Comparison of ENCODE assay signal across 17 cellular contexts in genomic region chr6:128337619-128338018, GRCh38.
DNase-seq lines count a peak whose midpoint lies in the region; TF ChIP-seq lines count a peak whose summit lies in the region.
"Had no signal": no experiment of that assay in that cellular context is flagged by ENCODE, and none has a peak within 500 bp of the region (broad histone marks: within the 10 kb centered on the region; RNA-seq: fewer than 3 reads in every experiment).

No MANE protein-coding gene starts in this region.

- H3K4me1 ChIP-seq in mammary epithelial cell (ENCODE audit: insufficient read depth, low read length): no peaks in the 10 kb centered on the region
- H3K4me1 ChIP-seq: HAP-1 had no signal

- DNase-seq in mammary epithelial cell (peak; percentile 26), MCF 10A (ENCODE audit: unreplicated experiment) (no peak), epithelial cell of esophagus (ENCODE audit: low read depth) (peak; percentile 29), kidney tubule cell (ENCODE audit: low spot score) (peak; percentile 12), cerebellar nuclear complex (lab: John Stamatoyannopoulos, UW) (no peak), ureter (ENCODE audit: low spot score) (no peak)
- no peak for DNase-seq in activated CD8-positive, alpha-beta memory T cell treated with anti-CD3 and anti-CD28 coated beads for 24 hours
- no peak for DNase-seq in activated naive CD4-positive, alpha-beta T cell treated with anti-CD3 and anti-CD28 coated beads, Interleukin-2, amount 10 ng/mL, durations not matched to agents 7 days and 5 days
- DNase-seq: 8988T; AML-193; Caco-2; CD8-positive, alpha-beta memory T cell; DND-41; GDM1; HFFc6 had no signal

- H3K79me2 ChIP-seq in mammary epithelial cell (ENCODE audit: insufficient read depth, low read length): peaks cover 62% of the 10 kb centered on the region

- no peak overlapping the region for H3K4me3 Mint-ChIP-seq in MCF 10A (ENCODE audit: unreplicated experiment)
- no peak overlapping the region for H3K4me3 Mint-ChIP-seq in activated naive CD4-positive, alpha-beta T cell treated with anti-CD3 and anti-CD28 coated beads, Interleukin-2, amount 10 ng/mL, durations not matched to agents 7 days and 5 days
- H3K4me3 Mint-ChIP-seq: CD8-positive, alpha-beta memory T cell; HFFc6 had no signal

- intact Hi-C loops in mammary epithelial cell (cut with micrococcal nuclease): no loop called here
- intact Hi-C loops in MCF 10A (cut with micrococcal nuclease): no loop called here

- H3K36me3 ChIP-seq in mammary epithelial cell (ENCODE audit: insufficient read depth, low read length): no peaks in the 10 kb centered on the region
- H3K36me3 ChIP-seq: BLaER1, HAP-1 had no signal

- no peak overlapping the region for H3K9ac ChIP-seq in mammary epithelial cell (ENCODE audit: insufficient read depth, low read length)
- H3K9ac ChIP-seq: BLaER1 had no signal

- in situ Hi-C loops in mammary epithelial cell (cut with MboI; ENCODE audit: low sequenced_read_pairs in 2 of 2): no loop called here

- H3K27me3 Mint-ChIP-seq in MCF 10A (ENCODE audit: insufficient read depth, unreplicated experiment): no peaks in the 10 kb centered on the region
- H3K27me3 Mint-ChIP-seq in activated naive CD4-positive, alpha-beta T cell treated with anti-CD3 and anti-CD28 coated beads, Interleukin-2, amount 10 ng/mL, durations not matched to agents 7 days and 5 days: no peaks in the 10 kb centered on the region
- H3K27me3 Mint-ChIP-seq: CD8-positive, alpha-beta memory T cell had no signal

- H3K4me2 ChIP-seq in mammary epithelial cell (ENCODE audit: insufficient read depth, low read depth, low read length): no peak overlapping the region
- H3K4me2 ChIP-seq: BLaER1 had no signal

- 86% methylated on average over 1 of the region's 1 CpG for WGBS in mammary epithelial cell (ENCODE audit: low coverage, missing lambda C conversion rate)

- POLR2A ChIA-PET in MCF 10A (lab: Yijun Ruan, JAX): interaction anchor here (0.6 kb wide), 1 partner anchor 441 kb away, joined by 3 read pairs; no protein-coding TSS in a partner anchor

- CTCF ChIA-PET in mammary epithelial cell (lab: Charles Lee; ENCODE audit: low non-redundant PET): no interaction called here
- CTCF ChIA-PET in MCF 10A (lab: Yijun Ruan, JAX): interaction anchor here (0.8 kb wide), 1 partner anchor 182 kb away, joined by 3 read pairs; the partner anchor contains the start of gene PTPRK
- CTCF ChIA-PET in activated naive CD4-positive, alpha-beta T cell treated with anti-CD3 and anti-CD28 coated beads, Interleukin-2, amount 10 ng/mL, durations not matched to agents 7 days and 5 days (lab: Charles Lee): interaction anchor here (0.9 to 1.4 kb wide), 2 partner anchors 9 to 204 kb away, joined by 3 read pairs; no protein-coding TSS in a partner anchor

- TF ChIP-seq CTCF in mammary epithelial cell (conservative IDR thresholded peaks at IDR 0.05 in 1 of 2, IDR thresholded peaks at IDR 0.05 in 1 of 2; ENCODE audit: extremely low read depth in 1 of 2, insufficient read depth in 1 of 2, low read depth in 1 of 2, low read length in 2 of 2) (no peak), MCF 10A (IDR thresholded peaks at IDR 0.05; ENCODE audit: unreplicated experiment) (no peak), epithelial cell of esophagus (IDR thresholded peaks at IDR 0.05; ENCODE audit: insufficient read depth, low read depth, low read length, missing control alignments) (no peak)

- no peaks in the 10 kb centered on the region for H3K9me3 ChIP-seq in mammary epithelial cell (replicated peaks; ENCODE audit: insufficient read depth, low read length)
- H3K9me3 ChIP-seq: BLaER1, Caco-2, HAP-1 had no signal

- no peak overlapping the region for H3K27ac Mint-ChIP-seq in MCF 10A (ENCODE audit: low read depth, unreplicated experiment)
- no peak overlapping the region for H3K27ac Mint-ChIP-seq in activated naive CD4-positive, alpha-beta T cell treated with anti-CD3 and anti-CD28 coated beads, Interleukin-2, amount 10 ng/mL, durations not matched to agents 7 days and 5 days
- H3K27ac Mint-ChIP-seq: CD8-positive, alpha-beta memory T cell; HFFc6 had no signal

- no peaks in the 10 kb centered on the region for H3K4me1 Mint-ChIP-seq in MCF 10A (ENCODE audit: insufficient read depth, unreplicated experiment)
- H3K4me1 Mint-ChIP-seq in activated naive CD4-positive, alpha-beta T cell treated with anti-CD3 and anti-CD28 coated beads, Interleukin-2, amount 10 ng/mL, durations not matched to agents 7 days and 5 days: no peaks in the 10 kb centered on the region
- H3K4me1 Mint-ChIP-seq: CD8-positive, alpha-beta memory T cell had no signal

- H3K27ac ChIP-seq in mammary epithelial cell (ENCODE audit: insufficient read depth, low read depth, low read length): no peak overlapping the region
- H3K27ac ChIP-seq: BLaER1 had no signal

- no peaks in the 10 kb centered on the region for H3K27me3 ChIP-seq in mammary epithelial cell (ENCODE audit: insufficient read depth, low read length)
- H3K27me3 ChIP-seq: BLaER1 had no signal

- H3K36me3 Mint-ChIP-seq in MCF 10A (ENCODE audit: insufficient read depth, unreplicated experiment): no peaks in the 10 kb centered on the region
- H3K36me3 Mint-ChIP-seq in activated naive CD4-positive, alpha-beta T cell treated with anti-CD3 and anti-CD28 coated beads, Interleukin-2, amount 10 ng/mL, durations not matched to agents 7 days and 5 days: no peaks in the 10 kb centered on the region
- H3K36me3 Mint-ChIP-seq: CD8-positive, alpha-beta memory T cell had no signal

- no peaks in the 10 kb centered on the region for H3K9me3 Mint-ChIP-seq in MCF 10A (ENCODE audit: unreplicated experiment)
- no peaks in the 10 kb centered on the region for H3K9me3 Mint-ChIP-seq in activated naive CD4-positive, alpha-beta T cell treated with anti-CD3 and anti-CD28 coated beads, Interleukin-2, amount 10 ng/mL, durations not matched to agents 7 days and 5 days
- H3K9me3 Mint-ChIP-seq: CD8-positive, alpha-beta memory T cell; HFFc6 had no signal

- H3K4me3 ChIP-seq in mammary epithelial cell (replicated peaks in 1 of 3; ENCODE audit: insufficient read depth in 1 of 3, low read depth in 2 of 3, low read length in 3 of 3): no peak overlapping the region
- H3K4me3 ChIP-seq in epithelial cell of esophagus (ENCODE audit: low read length): no peak overlapping the region
- H3K4me3 ChIP-seq: BLaER1, HAP-1 had no signal

- dilution Hi-C loops in mammary epithelial cell (cut with HindIII; ENCODE audit: low sequenced_read_pairs): no loop called here

- no peaks in the 10 kb centered on the region for H4K20me1 ChIP-seq in mammary epithelial cell (ENCODE audit: insufficient read depth, low read length)
- H4K20me1 ChIP-seq: BLaER1 had no signal

- BruUV-seq in mammary epithelial cell (replicated peaks; lab: Mats Ljungman, UMichigan) (no TSS peak), MCF 10A (replicated peaks; lab: Mats Ljungman, UMichigan) (no TSS peak)

- H2AFZ ChIP-seq in mammary epithelial cell (ENCODE audit: low read depth, low read length): no peak overlapping the region

Comparison
In these comparisons a context has a peak if more than half of its experiments do, and no peak if none do; other contexts are left out.
1. DNase-seq: peak in mammary epithelial cell (single experiment), epithelial cell of esophagus (single experiment) and kidney tubule cell (single experiment); none in MCF 10A (single experiment), activated CD8-positive, alpha-beta memory T cell treated with anti-CD3 and anti-CD28 coated beads for 24 hours (single experiment), activated naive CD4-positive, alpha-beta T cell treated with anti-CD3 and anti-CD28 coated beads, Interleukin-2, amount 10 ng/mL, durations not matched to agents 7 days and 5 days (single experiment), cerebellar nuclear complex (0 of 2) and ureter (single experiment).